1 cellular context compared by ENCODE assay signal in the genomic region with DNA sequence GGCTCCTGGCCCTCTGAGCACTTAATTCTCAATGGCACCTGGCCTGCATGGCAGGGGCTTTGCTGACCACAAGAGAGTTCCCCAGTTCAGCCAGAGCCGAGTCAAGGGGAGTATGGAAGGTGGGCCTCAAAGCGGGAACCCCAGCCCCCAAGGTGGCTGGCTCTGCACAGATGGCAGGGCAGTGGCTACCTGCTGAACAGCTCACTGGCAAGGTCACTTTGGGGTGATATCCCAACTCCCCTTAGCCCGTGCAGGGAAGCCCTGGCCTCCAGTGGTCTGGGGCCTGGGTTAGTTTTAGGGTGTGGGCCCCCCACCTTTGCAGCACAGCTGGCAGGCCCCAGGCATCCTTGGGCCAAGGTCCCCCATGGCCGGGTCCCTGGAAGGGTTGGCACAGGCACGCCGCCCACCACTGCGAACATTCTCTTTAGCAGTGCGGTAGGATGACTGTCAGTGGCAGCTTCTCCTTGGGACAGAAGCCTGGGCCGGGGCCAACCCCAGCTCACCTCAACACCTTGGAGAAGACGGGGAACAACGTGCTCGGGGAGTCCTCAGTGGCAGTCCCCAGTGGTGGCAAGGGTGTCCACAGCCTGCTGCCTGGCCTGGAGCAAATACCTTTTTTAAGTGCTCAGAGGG.
TF ChIP-seq lines count a peak whose summit lies in the region.

No MANE protein-coding gene starts in this region.

TF ChIP-seq in SK-N-SH treated with all-trans-retinoic acid at 6 μM for 48 hours, 23 proteins besides CTCF, POLR2A, EP300 and RAD21 (continued from another document):
- TF ChIP-seq PPARA (CRISPR knock-in tag; IDR thresholded peaks at IDR 0.05; ENCODE audit: borderline replicate concordance) (no peak), ESRRG (CRISPR knock-in tag; IDR thresholded peaks at IDR 0.05) (no peak), ZNF565 (CRISPR knock-in tag; conservative IDR thresholded peaks at IDR 0.05; ENCODE audit: low read depth) (no peak), POU6F1 (CRISPR knock-in tag; IDR thresholded peaks at IDR 0.05; ENCODE audit: borderline replicate concordance, low read depth) (no peak), ISL1 (CRISPR knock-in tag; IDR thresholded peaks at IDR 0.05) (no peak)
- TF ChIP-seq, protein P1, sequence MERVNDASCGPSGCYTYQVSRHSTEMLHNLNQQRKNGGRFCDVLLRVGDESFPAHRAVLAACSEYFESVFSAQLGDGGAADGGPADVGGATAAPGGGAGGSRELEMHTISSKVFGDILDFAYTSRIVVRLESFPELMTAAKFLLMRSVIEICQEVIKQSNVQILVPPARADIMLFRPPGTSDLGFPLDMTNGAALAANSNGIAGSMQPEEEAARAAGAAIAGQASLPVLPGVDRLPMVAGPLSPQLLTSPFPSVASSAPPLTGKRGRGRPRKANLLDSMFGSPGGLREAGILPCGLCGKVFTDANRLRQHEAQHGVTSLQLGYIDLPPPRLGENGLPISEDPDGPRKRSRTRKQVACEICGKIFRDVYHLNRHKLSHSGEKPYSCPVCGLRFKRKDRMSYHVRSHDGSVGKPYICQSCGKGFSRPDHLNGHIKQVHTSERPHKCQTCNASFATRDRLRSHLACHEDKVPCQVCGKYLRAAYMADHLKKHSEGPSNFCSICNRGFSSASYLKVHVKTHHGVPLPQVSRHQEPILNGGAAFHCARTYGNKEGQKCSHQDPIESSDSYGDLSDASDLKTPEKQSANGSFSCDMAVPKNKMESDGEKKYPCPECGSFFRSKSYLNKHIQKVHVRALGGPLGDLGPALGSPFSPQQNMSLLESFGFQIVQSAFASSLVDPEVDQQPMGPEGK (CRISPR knock-in tag; IDR thresholded peaks at IDR 0.05; ENCODE audit: borderline replicate concordance), result no peak
